15 cellular contexts compared by ENCODE assay signal in genomic region chr10:123428302-123428701, GRCh38.
"Had no signal": no experiment of that assay in that cellular context is flagged by ENCODE, and none has a peak within 500 bp of the region (broad histone marks: within the 10 kb centered on the region; RNA-seq: fewer than 3 reads in every experiment).

No MANE protein-coding gene starts in this region.

- DNase-seq: activated CD4-positive, alpha-beta T cell treated with anti-CD3 and anti-CD28 coated beads, Interleukin-2, amount 50 U/mL, for 1 hour; activated CD4-positive, CD25-positive, alpha-beta regulatory T cell; activated naive CD4-positive, alpha-beta T cell treated with anti-CD3 and anti-CD28 coated beads for 36 hours; activated T-cell treated with anti-CD3 and anti-CD28 coated beads for 4 hours; esophagus squamous epithelium; foreskin fibroblast; left ventricle myocardium inferior; sigmoid colon; stimulated activated CD4-positive, alpha-beta T cell treated with anti-CD3 and anti-CD28 coated beads, Interleukin-2, amount 100 ng/mL, for 48 hours; upper lobe of left lung had no signal

- H3K27ac Mint-ChIP-seq: activated naive CD4-positive, alpha-beta T cell treated with anti-CD3 and anti-CD28 coated beads for 36 hours; activated T-helper 17 cell treated with anti-CD3 and anti-CD28 coated beads, Interleukin-2, amount 50 U/mL, for 72 hours; memory B cell; natural killer cell treated with Interleukin-12 subunit alpha and Interleukin-12 subunit beta and Interleukin-15 and Interleukin-18, amount 100 ng/mL, for 72 hours; stimulated activated naive CD8-positive, alpha-beta T cell treated with anti-CD3 and anti-CD28 coated beads, Interleukin-15, Interleukin-2, amounts not matched to agents 100 ng/mL and 50 ng/mL, for 24 hours had no signal

- H3K4me1 Mint-ChIP-seq: memory B cell had no signal

- H3K27ac ChIP-seq: cardiac muscle cell, esophagus squamous epithelium, left ventricle myocardium inferior, sigmoid colon, upper lobe of left lung had no signal

- H3K36me3 Mint-ChIP-seq: natural killer cell treated with Interleukin-12 subunit alpha and Interleukin-12 subunit beta and Interleukin-15 and Interleukin-18, amount 100 ng/mL, for 72 hours had no signal

- H3K36me3 ChIP-seq: cardiac muscle cell, esophagus squamous epithelium, left ventricle myocardium inferior, sigmoid colon, upper lobe of left lung had no signal

- H3K4me3 Mint-ChIP-seq: activated naive CD4-positive, alpha-beta T cell treated with anti-CD3 and anti-CD28 coated beads for 36 hours; activated T-helper 17 cell treated with anti-CD3 and anti-CD28 coated beads, Interleukin-2, amount 50 U/mL, for 72 hours; memory B cell; natural killer cell treated with Interleukin-12 subunit alpha and Interleukin-12 subunit beta and Interleukin-15 and Interleukin-18, amount 100 ng/mL, for 72 hours; stimulated activated naive CD8-positive, alpha-beta T cell treated with anti-CD3 and anti-CD28 coated beads, Interleukin-15, Interleukin-2, amounts not matched to agents 100 ng/mL and 50 ng/mL, for 24 hours had no signal

- ATAC-seq: activated T-helper 17 cell treated with anti-CD3 and anti-CD28 coated beads, Interleukin-2, amount 50 U/mL, for 72 hours; natural killer cell treated with Interleukin-12 subunit alpha and Interleukin-12 subunit beta and Interleukin-15 and Interleukin-18, amount 100 ng/mL, for 72 hours had no signal

- H3K9me3 ChIP-seq: esophagus squamous epithelium, sigmoid colon, upper lobe of left lung had no signal

- H3K27me3 ChIP-seq: cardiac muscle cell, upper lobe of left lung had no signal

- H3K4me1 ChIP-seq: esophagus squamous epithelium, left ventricle myocardium inferior, sigmoid colon, upper lobe of left lung had no signal

- H3K9me3 Mint-ChIP-seq: activated naive CD4-positive, alpha-beta T cell treated with anti-CD3 and anti-CD28 coated beads for 36 hours; natural killer cell treated with Interleukin-12 subunit alpha and Interleukin-12 subunit beta and Interleukin-15 and Interleukin-18, amount 100 ng/mL, for 72 hours had no signal

- H3K4me3 ChIP-seq: cardiac muscle cell, esophagus squamous epithelium, left ventricle myocardium inferior, sigmoid colon, upper lobe of left lung had no signal
